Comparison of ENCODE assay signal across 9 cellular contexts in genomic region chr22:29315286-29316195, GRCh38. TPM values are rescaled to one million over a fixed set of nuclear protein-coding genes. Genes with fewer than 3 reads are reported as not detected.
DNase-seq lines count a peak whose midpoint lies in the region; ATAC-seq, FAIRE-seq and TF ChIP-seq lines count a peak whose summit lies in the region.
"Had no signal": no experiment of that assay in that cellular context is flagged by ENCODE, and none has a peak within 500 bp of the region (broad histone marks: within the 10 kb centered on the region; RNA-seq: fewer than 3 reads in every experiment).

A gene with protein sequence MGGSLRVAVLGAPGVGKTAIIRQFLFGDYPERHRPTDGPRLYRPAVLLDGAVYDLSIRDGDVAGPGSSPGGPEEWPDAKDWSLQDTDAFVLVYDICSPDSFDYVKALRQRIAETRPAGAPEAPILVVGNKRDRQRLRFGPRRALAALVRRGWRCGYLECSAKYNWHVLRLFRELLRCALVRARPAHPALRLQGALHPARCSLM (minus strand): TSS chr22:29315697. CDS start chr22:29315246, 451 bp downstream.

- peak within 1 kb of the TSS; percentile 0 for H3K4me3 Mint-ChIP-seq in activated T-cell treated with anti-CD3 and anti-CD28 coated beads, Interleukin-2, amount 50 U/mL, for 4 hours
- H3K4me3 Mint-ChIP-seq in activated naive CD8-positive, alpha-beta T cell = peak within 1 kb of the TSS; percentile 52

- DNase-seq in activated T-cell treated with anti-CD3 and anti-CD28 coated beads, Interleukin-2, amount 50 U/mL, for 4 hours = no peak
- no peak for DNase-seq in activated T-cell treated with anti-CD3 and anti-CD28 coated beads for 4 hours
- no peak for DNase-seq in HepG2 (ENCODE audit: low spot score)
- no peak for DNase-seq in stimulated activated CD4-positive, alpha-beta T cell treated with anti-CD3 and anti-CD28 coated beads, Interleukin-4, amount 100 ng/mL, for 24 hours
- no peak for DNase-seq in KG1 (lab: John Stamatoyannopoulos, UW)
- DNase-seq: GDM1 had no signal

- peaks cover 44% of the 10 kb centered on the region for H3K27me3 Mint-ChIP-seq in activated T-cell treated with anti-CD3 and anti-CD28 coated beads, Interleukin-2, amount 50 U/mL, for 4 hours (ENCODE audit: low read depth)
- peaks cover 23% of the 10 kb centered on the region for H3K27me3 Mint-ChIP-seq in activated naive CD8-positive, alpha-beta T cell

- WGBS in HepG2 (ENCODE audit: low lambda C conversion rate) = 12% methylated on average over 21 of the region's 106 CpGs
- WGBS in thymus = 6% methylated on average over 106 of the region's 106 CpGs

- no peaks in the 10 kb centered on the region for H3K9me3 Mint-ChIP-seq in activated T-cell treated with anti-CD3 and anti-CD28 coated beads, Interleukin-2, amount 50 U/mL, for 4 hours
- no peaks in the 10 kb centered on the region for H3K9me3 Mint-ChIP-seq in activated naive CD8-positive, alpha-beta T cell (ENCODE audit: low read depth)

- in situ Hi-C loops in HepG2 (cut with HindIII; ENCODE audit: extremely low pct_ligation_motif_present, low pct_unique_long_range_greater_than_20kb) = no loop called here

- peak within 1 kb of the TSS; percentile 73 for H3K4me2 ChIP-seq in HepG2 (ENCODE audit: low read depth, low read length)

- H3K27me3 ChIP-seq in HepG2 (ENCODE audit: control insufficient read depth in 1 of 2, insufficient read depth in 2 of 2, low read length in 2 of 2) (peaks cover 7 to 41% of the 10 kb centered on the region in 2 experiments), thymus (ENCODE audit: control insufficient read depth, insufficient read depth) (peaks cover 62% of the 10 kb centered on the region)

- H3K27ac Mint-ChIP-seq in activated naive CD8-positive, alpha-beta T cell = no peak within 1 kb of the TSS

- intact Hi-C loops in HepG2 (cut with micrococcal nuclease; ENCODE audit: unreplicated experiment) = no loop called here

- H3K4me3 ChIP-seq in HepG2 (replicated peaks in 1 of 3; ENCODE audit: insufficient read depth in 1 of 3, low read depth in 2 of 3, low read length in 3 of 3) = peak within 1 kb of the TSS; percentile 39 to 70 (median 41); a peak in 5 of 6 replicates
- peak within 1 kb of the TSS; percentile 18 for H3K4me3 ChIP-seq in thymus (ENCODE audit: low read length)

- POLR2A ChIA-PET in HepG2 (lab: Yijun Ruan, JAX) = no interaction called here

- no peaks in the 10 kb centered on the region for H3K36me3 ChIP-seq in HepG2 (replicated peaks in 1 of 2; ENCODE audit: control insufficient read depth in 1 of 2, insufficient read depth in 2 of 2, low read length in 2 of 2)
- no peaks in the 10 kb centered on the region for H3K36me3 ChIP-seq in thymus (ENCODE audit: control insufficient read depth, insufficient read depth)

- no peak for TF ChIP-seq CTCF in HepG2 (CRISPR knock-in tag; IDR thresholded peaks at IDR 0.05)

- H3K9ac ChIP-seq in HepG2 (ENCODE audit: insufficient read depth, low read depth, low read length) = no peak within 1 kb of the TSS

- H3K9me3 ChIP-seq in HepG2 (ENCODE audit: low read length) (no peaks in the 10 kb centered on the region), thymus (ENCODE audit: control insufficient read depth) (peaks cover 5% of the 10 kb centered on the region)

- TF ChIP-seq EP300 in HepG2 (IDR thresholded peaks at IDR 0.05; ENCODE audit: low read depth in 2 of 2, low read length in 2 of 2) (no peak), HepG2 (CRISPR knock-in tag; IDR thresholded peaks at IDR 0.05; ENCODE audit: borderline replicate concordance) (no peak)

- H3K27ac ChIP-seq in HepG2 (ENCODE audit: extremely low read length, insufficient read depth, low read length) (no peak within 1 kb of the TSS), thymus (ENCODE audit: low read depth) (no peak within 1 kb of the TSS)

- FAIRE-seq in HepG2 (lab: Jason Lieb, UNC) = no peak

- H3K4me1 ChIP-seq in HepG2 (ENCODE audit: insufficient read depth, low read length) (peaks cover 27% of the 10 kb centered on the region), thymus (ENCODE audit: control insufficient read depth, insufficient read depth, low read length) (no peaks in the 10 kb centered on the region)

- no peaks in the 10 kb centered on the region for H3K36me3 Mint-ChIP-seq in activated T-cell treated with anti-CD3 and anti-CD28 coated beads, Interleukin-2, amount 50 U/mL, for 4 hours (ENCODE audit: insufficient read depth)
- H3K36me3 Mint-ChIP-seq in activated naive CD8-positive, alpha-beta T cell = no peaks in the 10 kb centered on the region

- H4K20me1 ChIP-seq in HepG2 (ENCODE audit: insufficient read depth, low read length) = no peaks in the 10 kb centered on the region; the same call in 1 of the 2 replicates

- H3K4me1 Mint-ChIP-seq in activated T-cell treated with anti-CD3 and anti-CD28 coated beads, Interleukin-2, amount 50 U/mL, for 4 hours (ENCODE audit: low read depth) = peaks cover 19% of the 10 kb centered on the region
- peaks cover 15% of the 10 kb centered on the region for H3K4me1 Mint-ChIP-seq in activated naive CD8-positive, alpha-beta T cell (ENCODE audit: low read depth)

- TF ChIP-seq POLR2A in HepG2 (IDR thresholded peaks at IDR 0.05; ENCODE audit: insufficient read depth in 1 of 2, low read depth in 2 of 2, low read length in 2 of 2) = no peak

- no peaks in the 10 kb centered on the region for H3K79me2 ChIP-seq in HepG2 (ENCODE audit: insufficient read depth, low read length)

- TF ChIP-seq RAD21 in HepG2 (CRISPR knock-in tag; IDR thresholded peaks at IDR 0.05) = no peak

- BruUV-seq in HepG2 (replicated peaks; lab: Mats Ljungman, UMichigan) = no TSS peak

- peak in 1 of 2 donors; percentile 28 for ATAC-seq in activated T-cell treated with anti-CD3 and anti-CD28 coated beads, Interleukin-2, amount 50 U/mL, for 4 hours
- ATAC-seq in HepG2 (peak; percentile 16), HG02763 (IDR thresholded peaks at IDR 0.05; ENCODE audit: unreplicated experiment) (no peak)

- CTCF ChIA-PET in HepG2 (lab: Yijun Ruan, JAX; ENCODE audit: low intra/inter-chr PET ratio, low total read pairs) = no interaction called here

- H2AFZ ChIP-seq in HepG2 (ENCODE audit: low read length) = no peak within 1 kb of the TSS

TF ChIP-seq in HepG2, 621 proteins besides CTCF, POLR2A, EP300 and RAD21 (continues in another document):
- TF ChIP-seq NBN (conservative IDR thresholded peaks at IDR 0.05) (no peak), ZNF761 (CRISPR knock-in tag; conservative IDR thresholded peaks at IDR 0.05) (no peak), ZNF282 (IDR thresholded peaks at IDR 0.05; ENCODE audit: partially characterized antibody) (no peak)

RNA-seq across cellular contexts. Expression of the gene that starts here (rescaled TPM):
- total RNA-seq in activated T-cell treated with anti-CD3 and anti-CD28 coated beads, Interleukin-2, amount 50 U/mL, for 4 hours = under 1 TPM; 0.56 to 0.87 (median 0.79) TPM
- total RNA-seq in HepG2 (2016; rRNA removed; fragmentation: Illumina TruSeq; extraction: Trizol) = 0.22 TPM in 1 of 2 replicates, not detected in the other
- not detected in 2 replicates for total RNA-seq in HepG2 (2016; cell fraction: cytosol; rRNA removed; fragmentation: Illumina TruSeq; extraction: Trizol; ENCODE audit: low read depth)
- total RNA-seq in HepG2 (2016; cell fraction: insoluble cytoplasmic fraction; rRNA removed; fragmentation: Illumina TruSeq; extraction: Trizol) = not detected in 2 replicates
- total RNA-seq in HepG2 (2016; cell fraction: membrane; rRNA removed; fragmentation: Illumina TruSeq; extraction: Trizol) = not detected in 2 replicates
- total RNA-seq in HepG2 (2016; cell fraction: nucleus; rRNA removed; fragmentation: Illumina TruSeq; extraction: Trizol) = not detected in 2 replicates
- polyA plus RNA-seq in HepG2 (2011; rRNA removed) (0.05 and 0.08 TPM in 2 replicates), thymus (7.8 TPM)
- 0.08 and 0.17 TPM in 2 replicates for polyA plus RNA-seq in HepG2 (2011; cell fraction: cytosol; rRNA removed)
- polyA plus RNA-seq in HepG2 (2011; cell fraction: nucleus; rRNA removed) = 0.40 and 1.6 TPM in 2 replicates
- polyA plus RNA-seq in HepG2 (2012) = not detected in 2 replicates
- not detected in 2 replicates for polyA plus RNA-seq in HepG2 (2016; cell fraction: cytosol; fragmentation: Illumina TruSeq; extraction: Trizol; ENCODE audit: low read depth)
- not detected in 2 replicates for polyA plus RNA-seq in HepG2 (2016; cell fraction: insoluble cytoplasmic fraction; fragmentation: Illumina TruSeq; extraction: Trizol; ENCODE audit: low read depth)
- polyA plus RNA-seq in HepG2 (2016; cell fraction: membrane; fragmentation: Illumina TruSeq; extraction: Trizol; ENCODE audit: low read depth) = not detected in 2 replicates
- polyA plus RNA-seq in HepG2 (2016; cell fraction: nucleus; fragmentation: Illumina TruSeq; extraction: Trizol; ENCODE audit: insufficient read depth, low read depth) = 1.5 TPM in 1 of 2 replicates, not detected in the other
- polyA minus RNA-seq in HepG2 (2011; rRNA and poly(A)+ RNA removed; ENCODE audit: low replicate concordance) = 0.09 TPM in 1 of 2 replicates, not detected in the other
- not detected in 2 replicates for polyA minus RNA-seq in HepG2 (2011; cell fraction: cytosol; rRNA and poly(A)+ RNA removed)
- not detected in 2 replicates for polyA minus RNA-seq in HepG2 (2011; cell fraction: nucleus; rRNA and poly(A)+ RNA removed)
